ENCODE assay signal across 17 cellular contexts in the genomic region with DNA sequence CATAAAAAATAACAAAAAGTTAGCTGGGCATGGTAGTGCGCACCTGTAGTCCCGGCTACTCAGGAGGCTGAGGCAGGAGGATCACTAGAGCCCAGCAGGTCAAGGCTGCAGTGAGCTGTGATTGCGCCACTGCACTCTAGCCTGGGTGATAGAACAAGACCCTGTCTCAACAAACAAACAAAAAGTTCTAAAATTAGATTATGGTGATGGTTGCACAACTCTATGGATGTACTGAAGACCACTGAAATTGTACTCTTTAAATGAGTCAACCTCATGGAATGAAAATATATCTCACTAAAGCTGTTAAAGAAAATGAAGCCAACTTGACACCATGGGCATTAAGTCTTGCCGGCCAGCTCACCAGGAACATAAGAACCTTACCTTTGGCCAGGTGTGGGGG. TPM values are rescaled to one million over a fixed set of nuclear protein-coding genes. Genes with fewer than 3 reads are reported as not detected.
"Had no signal": no experiment of that assay in that cellular context is flagged by ENCODE, and none has a peak within 500 bp of the region (broad histone marks: within the 10 kb centered on the region; RNA-seq: fewer than 3 reads in every experiment).

No MANE protein-coding gene starts in this region.

- H3K79me2 ChIP-seq: hepatocyte had no signal

- ATAC-seq: left ventricle myocardium superior, pancreas, T-cell had no signal

- DNase-seq: activated CD4-positive, alpha-beta memory T cell treated with anti-CD3 and anti-CD28 coated beads, Interleukin-2, amount 10 ng/mL, durations not matched to agents 7 days and 5 days; activated gamma-delta T cell; activated naive CD8-positive, alpha-beta T cell treated with anti-CD3 and anti-CD28 coated beads for 36 hours; activated T-cell treated with anti-CD3 and anti-CD28 coated beads, Interleukin-2, amount 50 U/mL, for 48 hours; dermis blood vessel endothelial cell; endodermal cell; erythroblast; left ventricle myocardium superior; pancreas; T-cell; T1000 had no signal

- H3K4me2 ChIP-seq: hepatocyte had no signal

- H3K27me3 ChIP-seq: hepatocyte, pancreas, tibial nerve had no signal

- H2AFZ ChIP-seq: hepatocyte had no signal

- H3K27ac ChIP-seq: hepatocyte, pancreas, skin epidermis had no signal

- H3K4me1 ChIP-seq: pancreas had no signal

- H3K9me3 ChIP-seq: pancreas, tibial nerve had no signal

- H3K4me3 ChIP-seq: hepatocyte, pancreas, skin epidermis, tibial nerve had no signal

RNA-seq across cellular contexts. Expression of gene MRAP, which starts 9.1 kb away (rescaled TPM):
- total RNA-seq: activated CD4-positive, alpha-beta memory T cell treated with anti-CD3 and anti-CD28 coated beads, Interleukin-2, amount 10 ng/mL, durations not matched to agents 7 days and 5 days; activated naive CD8-positive, alpha-beta T cell treated with anti-CD3 and anti-CD28 coated beads for 36 hours; dermis blood vessel endothelial cell; endodermal cell; kidney epithelial cell; myocyte; neural crest cell; T-cell had no signal
- polyA plus RNA-seq: hepatocyte had no signal
